Comparison of ENCODE assay signal across 23 cellular contexts in the genomic region with DNA sequence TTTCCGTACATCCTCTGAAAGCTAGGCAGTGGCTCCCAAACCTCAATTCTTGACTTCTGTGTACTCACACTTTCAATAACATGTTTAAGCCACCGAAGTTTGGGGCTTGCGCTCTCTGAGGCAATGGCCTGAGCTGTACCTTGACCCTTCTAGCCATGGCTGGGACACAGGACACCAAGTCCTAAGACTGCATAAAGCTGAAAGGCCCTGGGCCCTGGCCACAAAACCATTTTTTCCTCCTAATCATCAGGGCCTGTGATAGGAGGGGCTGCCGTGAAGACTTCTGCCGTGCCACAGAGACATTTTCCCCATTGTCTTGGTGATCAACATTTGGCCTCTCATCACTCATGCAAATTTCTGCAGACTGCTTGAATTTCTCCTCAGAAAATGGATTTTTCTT.
DNase-seq lines count a peak whose midpoint lies in the region; ATAC-seq, FAIRE-seq and TF ChIP-seq lines count a peak whose summit lies in the region.
"Had no signal": no experiment of that assay in that cellular context is flagged by ENCODE, and none has a peak within 500 bp of the region (broad histone marks: within the 10 kb centered on the region; RNA-seq: fewer than 3 reads in every experiment).

No MANE protein-coding gene starts in this region.

- intact Hi-C loops in Right ventricle myocardium inferior (cut with DNase I) (no loop called here), right cardiac atrium (cut with DNase I) (no loop called here), spleen (cut with DNase I; ENCODE audit: low total_unique reads) (no loop called here)

- CTCF ChIA-PET in A549 (lab: Yijun Ruan, JAX): no interaction called here

- H3K9me3 ChIP-seq in right cardiac atrium (ENCODE audit: control insufficient read depth, low read length): peaks cover 3% of the 10 kb centered on the region
- H3K9me3 ChIP-seq in A549: no peaks in the 10 kb centered on the region; the same call in 2 of the 3 replicates
- H3K9me3 ChIP-seq in spleen: peaks cover 0 to 22% (median 10%) of the 10 kb centered on the region in 8 donors
- H3K9me3 ChIP-seq: BE2C had no signal

- ATAC-seq in Right ventricle myocardium inferior (no peak), right cardiac atrium (no peak), A549 (no peak)

- POLR2A ChIA-PET in A549 (lab: Yijun Ruan, JAX): no interaction called here

- no peaks in the 10 kb centered on the region for H3K36me3 ChIP-seq in spleen
- H3K36me3 ChIP-seq: BE2C, BLaER1 had no signal

- TF ChIP-seq POLR2A in A549 (IDR thresholded peaks at IDR 0.05; ENCODE audit: low read length): no peak
- no peak for TF ChIP-seq POLR2A in spleen (IDR thresholded peaks at IDR 0.05)

- no peak overlapping the region for H3K27ac ChIP-seq in right cardiac atrium (ENCODE audit: low read length)
- no peak overlapping the region for H3K27ac ChIP-seq in A549
- no peak overlapping the region for H3K27ac ChIP-seq in spleen
- H3K27ac ChIP-seq: 22Rv1, BLaER1 had no signal

- DNase-seq in Right ventricle myocardium inferior (ENCODE audit: missing footprints) (peak; percentile 39), right cardiac atrium (no peak), A549 (ENCODE audit: low read depth in 1 of 2, low spot score in 1 of 2) (no peak), spleen (peak; percentile 37)
- no peak for DNase-seq in stimulated activated CD4-positive, alpha-beta T cell treated with anti-CD3 and anti-CD28 coated beads, Interleukin-4, amount 100 ng/mL, for 24 hours
- DNase-seq: ACHN; BE2C; C1 segment of cervical spinal cord; CD4-positive, alpha-beta memory T cell; CD4-positive, CD25-positive, alpha-beta regulatory T cell; CD8-positive, alpha-beta memory T cell; COR-L47; DMS 273 treated with DMSO at 0.1 percent for 48 hours; DMS153; DMS53; DMS79; DND-41; EL; GDM1 had no signal

- no peaks in the 10 kb centered on the region for H3K4me1 ChIP-seq in right cardiac atrium (ENCODE audit: control insufficient read depth, insufficient read depth, low read length)
- no peaks in the 10 kb centered on the region for H3K4me1 ChIP-seq in A549
- H3K4me1 ChIP-seq in spleen: no peaks in the 10 kb centered on the region
- H3K4me1 ChIP-seq: BE2C, BLaER1 had no signal

- H3K4me3 ChIP-seq in right cardiac atrium (ENCODE audit: low read length) (no peak overlapping the region), A549 (no peak overlapping the region), spleen (no peak overlapping the region)
- H3K4me3 ChIP-seq: BLaER1 had no signal

- H3K4me2 ChIP-seq in A549: no peak overlapping the region
- H3K4me2 ChIP-seq: BLaER1 had no signal

- TF ChIP-seq CTCF in A549 (IDR thresholded peaks at IDR 0.05) (no peak), spleen (IDR thresholded peaks at IDR 0.05 in 8 of 11, conservative IDR thresholded peaks at IDR 0.05 in 3 of 11) (no peak)

- H3K27me3 ChIP-seq in right cardiac atrium (ENCODE audit: control insufficient read depth, insufficient read depth) (no peaks in the 10 kb centered on the region), spleen (replicated peaks in 1 of 7) (no peaks in the 10 kb centered on the region)
- H3K27me3 ChIP-seq: BE2C, BLaER1 had no signal

- FAIRE-seq in A549 (lab: Jason Lieb, UNC): no peak
- FAIRE-seq: GM12891, GM19239 had no signal

- WGBS in right cardiac atrium: 83% methylated on average over 5 of the region's 5 CpGs
- 16% methylated on average over 5 of the region's 5 CpGs for WGBS in A549 (ENCODE audit: missing lambda C conversion rate)
- WGBS in spleen, 5 donors: 84 to 90% (median 87%) methylated on average over 5 of the region's 5 CpGs

- TF ChIP-seq EP300 in A549 (IDR thresholded peaks at IDR 0.05): no peak

- TF ChIP-seq RAD21 in A549 (conservative IDR thresholded peaks at IDR 0.05 in 1 of 2, IDR thresholded peaks at IDR 0.05 in 1 of 2): no peak

TF ChIP-seq in A549, 52 proteins besides CTCF, POLR2A, EP300 and RAD21:
- no peak for TF ChIP-seq EHMT2 (IDR thresholded peaks at IDR 0.05; ENCODE audit: low read depth)
- peak; percentile 35 for TF ChIP-seq ZFP36 (IDR thresholded peaks at IDR 0.05; ENCODE audit: borderline replicate concordance, partially characterized antibody)

Comparison
In these comparisons a context has a peak if more than half of its experiments do, and no peak if none do; other contexts are left out.
1. DNase-seq: peak in Right ventricle myocardium inferior (single experiment) and spleen (single experiment); none in right cardiac atrium (0 of 3), A549 (0 of 2) and stimulated activated CD4-positive, alpha-beta T cell treated with anti-CD3 and anti-CD28 coated beads, Interleukin-4, amount 100 ng/mL, for 24 hours (single experiment).